ENCODE assay signal across 14 cellular contexts in the genomic region with DNA sequence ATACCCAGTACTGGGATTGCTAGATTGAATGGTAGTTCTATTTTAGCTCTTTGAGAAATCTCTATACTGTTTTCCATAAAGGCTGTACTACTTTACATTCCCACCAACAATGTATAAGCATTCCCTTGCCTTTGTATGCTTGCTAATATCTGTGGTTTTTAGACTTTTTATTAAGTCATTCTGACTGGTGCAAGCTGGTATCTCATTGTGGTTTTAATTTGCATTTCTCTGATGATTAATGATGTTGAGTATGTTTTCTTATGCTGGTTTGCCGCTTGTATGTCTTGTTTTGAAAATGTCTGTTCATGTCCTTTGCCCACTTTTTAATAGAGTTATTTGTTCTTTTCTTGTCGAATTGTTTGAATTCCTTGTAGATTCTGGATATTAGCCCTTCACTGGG.
A peak's percentile ranks its signal among the peaks of the same experiment; 100 is the strongest.
DNase-seq lines count a peak whose midpoint lies in the region; ATAC-seq and TF ChIP-seq lines count a peak whose summit lies in the region.
"Had no signal": no experiment of that assay in that cellular context is flagged by ENCODE, and none has a peak within 500 bp of the region (broad histone marks: within the 10 kb centered on the region; RNA-seq: fewer than 3 reads in every experiment).

No MANE protein-coding gene starts in this region.

- ATAC-seq in CD4-positive, alpha-beta T cell (ENCODE audit: poor library complexity): no peak

- H3K27me3 Mint-ChIP-seq in CD4-positive, alpha-beta T cell: no peaks in the 10 kb centered on the region

- no peak overlapping the region for H3K27ac ChIP-seq in right atrium auricular region
- H3K27ac ChIP-seq in CD4-positive, alpha-beta T cell (ENCODE audit: low read depth, low read length): no peak overlapping the region
- H3K27ac ChIP-seq in caudate nucleus (ENCODE audit: low read depth, low read length): no peak overlapping the region

- CTCF ChIA-PET in CD4-positive, alpha-beta T cell (lab: Charles Lee): no interaction called here

- intact Hi-C loops in CD4-positive, alpha-beta T cell (cut with DNase I, micrococcal nuclease): no loop called here

- peaks cover 26% of the 10 kb centered on the region for H3K4me1 ChIP-seq in adipocyte (ENCODE audit: control insufficient read depth, insufficient read depth, low read length)
- H3K4me1 ChIP-seq in right atrium auricular region: no peaks in the 10 kb centered on the region
- H3K4me1 ChIP-seq: Caco-2 had no signal

- H3K9me3 Mint-ChIP-seq in CD4-positive, alpha-beta T cell: peaks cover 3% of the 10 kb centered on the region
- H3K9me3 Mint-ChIP-seq: activated B cell treated with CpG ODN at 0.5 μM for 24 hours, memory B cell had no signal

- H3K36me3 ChIP-seq in adipocyte (ENCODE audit: control insufficient read depth, insufficient read depth, low read length, severe bottlenecking) (no peaks in the 10 kb centered on the region), right atrium auricular region (no peaks in the 10 kb centered on the region)

- H3K36me3 Mint-ChIP-seq in CD4-positive, alpha-beta T cell (ENCODE audit: low read depth): no peaks in the 10 kb centered on the region
- H3K36me3 Mint-ChIP-seq: memory B cell had no signal

- H3K4me1 Mint-ChIP-seq in CD4-positive, alpha-beta T cell (ENCODE audit: low read depth): no peaks in the 10 kb centered on the region
- H3K4me1 Mint-ChIP-seq: activated B cell treated with CpG ODN at 0.5 μM for 24 hours, memory B cell had no signal

- H3K4me3 Mint-ChIP-seq in CD4-positive, alpha-beta T cell: no peak overlapping the region
- H3K4me3 Mint-ChIP-seq: activated B cell treated with CpG ODN at 0.5 μM for 24 hours, memory B cell had no signal

- no peak for TF ChIP-seq CTCF in right atrium auricular region (IDR thresholded peaks at IDR 0.05)
- no peak for TF ChIP-seq CTCF in CD4-positive, alpha-beta T cell (IDR thresholded peaks at IDR 0.05)

- H3K4me3 ChIP-seq in adipocyte (ENCODE audit: low read length) (no peak overlapping the region), right atrium auricular region (no peak overlapping the region)

- H3K27me3 ChIP-seq in adipocyte (replicated peaks; ENCODE audit: control insufficient read depth, insufficient read depth, low read length) (no peaks in the 10 kb centered on the region), right atrium auricular region (no peaks in the 10 kb centered on the region)
- no peaks in the 10 kb centered on the region for H3K27me3 ChIP-seq in CD4-positive, alpha-beta T cell (ENCODE audit: control insufficient read depth, insufficient read depth, low read length)

- DNase-seq in A172 (ENCODE audit: low spot score) (peak; percentile 65), HS-5 (ENCODE audit: low read depth) (peak; percentile 40), adipocyte (ENCODE audit: low read depth) (peak; percentile 35), fibroblast of the conjunctiva (ENCODE audit: low read depth) (peak; percentile 60), right atrium auricular region (ENCODE audit: low spot score) (no peak), hippocampal formation (lab: John Stamatoyannopoulos, UW) (no peak), caudate nucleus (lab: John Stamatoyannopoulos, UW) (no peak)
- DNase-seq in CD4-positive, alpha-beta T cell: no peak
- DNase-seq: activated B cell treated with CpG ODN at 0.5 μM for 24 hours; activated naive CD4-positive, alpha-beta T cell; Caco-2; central memory CD4-positive, alpha-beta T cell; MV-4-11 had no signal

- POLR2A ChIA-PET in CD4-positive, alpha-beta T cell (lab: Charles Lee): no interaction called here

- no peak overlapping the region for H3K27ac Mint-ChIP-seq in CD4-positive, alpha-beta T cell
- H3K27ac Mint-ChIP-seq: activated B cell treated with CpG ODN at 0.5 μM for 24 hours, memory B cell had no signal

- no peaks in the 10 kb centered on the region for H3K9me3 ChIP-seq in adipocyte (ENCODE audit: control insufficient read depth, low read length)
- H3K9me3 ChIP-seq in right atrium auricular region: no peaks in the 10 kb centered on the region
- no peaks in the 10 kb centered on the region for H3K9me3 ChIP-seq in CD4-positive, alpha-beta T cell (ENCODE audit: control insufficient read depth, low read length)
- H3K9me3 ChIP-seq: Caco-2 had no signal

- peak overlapping the region; percentile 27 for H3K9ac ChIP-seq in adipocyte (ENCODE audit: low read length)

Comparison
In these comparisons a context has a peak if more than half of its experiments do, and no peak if none do; other contexts are left out.
1. DNase-seq: peak in A172 (single experiment), HS-5 (single experiment), adipocyte (single experiment) and fibroblast of the conjunctiva (single experiment); none in right atrium auricular region (single experiment), hippocampal formation (0 of 2), CD4-positive, alpha-beta T cell (0 of 10) and caudate nucleus (0 of 61).